17 cellular contexts compared by ENCODE assay signal in genomic region chr5:27038476-27038875, GRCh38. TPM values are rescaled to one million over a fixed set of nuclear protein-coding genes. Genes with fewer than 3 reads are reported as not detected.
DNase-seq lines count a peak whose midpoint lies in the region; ATAC-seq, FAIRE-seq and TF ChIP-seq lines count a peak whose summit lies in the region.
"Had no signal": no experiment of that assay in that cellular context is flagged by ENCODE, and none has a peak within 500 bp of the region (broad histone marks: within the 10 kb centered on the region; RNA-seq: fewer than 3 reads in every experiment).

TSS of gene CDH9 (minus strand) at chr5:27038586. CDS start at chr5:26988333, 50,253 bp downstream.

- CTCF ChIA-PET in A549 (lab: Yijun Ruan, JAX): interaction anchor here (0.6 to 0.8 kb wide), 3 partner anchors 21 to 257 kb away, joined by 3 to 4 read pairs (median 3); no protein-coding TSS in a partner anchor
- CTCF ChIA-PET in Panc1 (lab: Charles Lee): no interaction called here

- no peaks in the 10 kb centered on the region for H3K36me3 Mint-ChIP-seq in endothelial cell (ENCODE audit: low read depth, unreplicated experiment)
- H3K36me3 Mint-ChIP-seq in nephron progenitor cell (ENCODE audit: low read depth): no peaks in the 10 kb centered on the region

- H3K9ac ChIP-seq in Karpas-422 (ENCODE audit: low read length): no peak within 1 kb of the TSS

- H3K27me3 ChIP-seq in Panc1 (ENCODE audit: control insufficient read depth, insufficient read depth, low read length): no peaks in the 10 kb centered on the region
- no peaks in the 10 kb centered on the region for H3K27me3 ChIP-seq in Karpas-422 (ENCODE audit: low read length)
- H3K27me3 ChIP-seq in right lobe of liver: no peaks in the 10 kb centered on the region
- H3K27me3 ChIP-seq: thyroid gland had no signal

- in situ Hi-C loops in Panc1 (cut with HindIII; ENCODE audit: low pct_unique_long_range_greater_than_20kb, low sequenced_read_pairs): no loop called here

- H2AFZ ChIP-seq in Karpas-422 (ENCODE audit: low read length): no peak within 1 kb of the TSS

- H3K36me3 ChIP-seq in Panc1 (ENCODE audit: control insufficient read depth, insufficient read depth, low read length): no peaks in the 10 kb centered on the region
- no peaks in the 10 kb centered on the region for H3K36me3 ChIP-seq in Karpas-422 (ENCODE audit: insufficient read depth, low read length)
- H3K36me3 ChIP-seq in right lobe of liver: no peaks in the 10 kb centered on the region
- H3K36me3 ChIP-seq: thyroid gland had no signal

- TF ChIP-seq RAD21 in A549 (conservative IDR thresholded peaks at IDR 0.05 in 1 of 2, IDR thresholded peaks at IDR 0.05 in 1 of 2): no peak

- no peak for FAIRE-seq in A549 (lab: Jason Lieb, UNC)

- H3K4me1 Mint-ChIP-seq in endothelial cell (ENCODE audit: unreplicated experiment) (no peaks in the 10 kb centered on the region), nephron progenitor cell (peaks cover 9% of the 10 kb centered on the region)

- peak within 1 kb of the TSS; percentile 56 for H3K4me3 Mint-ChIP-seq in endothelial cell (ENCODE audit: unreplicated experiment)
- peak within 1 kb of the TSS; percentile 55 for H3K4me3 Mint-ChIP-seq in nephron progenitor cell

- H3K9me2 ChIP-seq in Karpas-422 (replicated peaks; ENCODE audit: insufficient read depth, low read length): no peaks in the 10 kb centered on the region

- H3K27ac Mint-ChIP-seq in endothelial cell (ENCODE audit: unreplicated experiment): no peak within 1 kb of the TSS
- no peak within 1 kb of the TSS for H3K27ac Mint-ChIP-seq in nephron progenitor cell

- H3K27me3 Mint-ChIP-seq in endothelial cell (ENCODE audit: unreplicated experiment): no peaks in the 10 kb centered on the region
- H3K27me3 Mint-ChIP-seq in nephron progenitor cell (ENCODE audit: low read depth, poor library complexity): peaks cover 6% of the 10 kb centered on the region

- intact Hi-C loops in Panc1 (cut with micrococcal nuclease; ENCODE audit: unreplicated experiment) (no loop called here), right lobe of liver (cut with DNase I) (no loop called here)

- no peaks in the 10 kb centered on the region for H3K79me2 ChIP-seq in Karpas-422 (ENCODE audit: low read length)

- H3K4me3 ChIP-seq in A549: peak within 1 kb of the TSS; percentile 36
- H3K4me3 ChIP-seq in Panc1 (ENCODE audit: low read depth in 2 of 2, low read length in 2 of 2): peak within 1 kb of the TSS; percentile 20 to 31
- no peak within 1 kb of the TSS for H3K4me3 ChIP-seq in Karpas-422 (ENCODE audit: low read length)
- no peak within 1 kb of the TSS for H3K4me3 ChIP-seq in right lobe of liver
- H3K4me3 ChIP-seq: thyroid gland had no signal

- no TSS peak for BruUV-seq in Panc1 (replicated peaks; lab: Mats Ljungman, UMichigan)

- no peaks in the 10 kb centered on the region for H3K9me3 Mint-ChIP-seq in endothelial cell (ENCODE audit: unreplicated experiment)
- H3K9me3 Mint-ChIP-seq in nephron progenitor cell: no peaks in the 10 kb centered on the region

- H3K4me2 ChIP-seq in A549 (peak within 1 kb of the TSS; percentile 73), Karpas-422 (ENCODE audit: low read depth, low read length, poor library complexity, severe bottlenecking) (no peak within 1 kb of the TSS)

- POLR2A ChIA-PET in A549 (lab: Yijun Ruan, JAX) (no interaction called here), Panc1 (lab: Charles Lee) (no interaction called here)

- no peaks in the 10 kb centered on the region for H4K20me1 ChIP-seq in Karpas-422 (ENCODE audit: insufficient read depth, low read depth, low read length)

- H3K9me3 ChIP-seq in A549 (no peaks in the 10 kb centered on the region), Panc1 (ENCODE audit: control insufficient read depth, insufficient read depth, low read depth, low read length) (no peaks in the 10 kb centered on the region; the same call in 1 of the 2 replicates), Karpas-422 (ENCODE audit: low read length) (no peaks in the 10 kb centered on the region), right lobe of liver (no peaks in the 10 kb centered on the region)
- H3K9me3 ChIP-seq: thyroid gland had no signal

- no peak for TF ChIP-seq EP300 in A549 (IDR thresholded peaks at IDR 0.05)

- peak in 1 of 2 experiments; percentile 6 for DNase-seq in A549 (ENCODE audit: low read depth in 1 of 2, low spot score in 1 of 2)
- DNase-seq in Panc1 (ENCODE audit: low read depth, low spot score): no peak
- DNase-seq in endothelial cell (ENCODE audit: low spot score): peak; percentile 5
- peak; percentile 5 for DNase-seq in nephron progenitor cell
- DNase-seq in Karpas-422: no peak
- no peak for DNase-seq in right lobe of liver
- DNase-seq in COLO668 (lab: John Stamatoyannopoulos, UW; ENCODE audit: unreplicated experiment): no peak
- no peak for DNase-seq in T-helper 2 cell
- DNase-seq: IMR-90, kidney, NCI-H1417 treated with DMSO at 0.1 percent for 48 hours, NCI-H510A treated with DMSO at 0.1 percent for 48 hours, T-helper 9 cell, thyroid gland had no signal

- TF ChIP-seq POLR2A in A549 (IDR thresholded peaks at IDR 0.05; ENCODE audit: low read length) (no peak), right lobe of liver (IDR thresholded peaks at IDR 0.05) (no peak)

- ATAC-seq in A549: peak; percentile 37 to 50; a peak in 2 of 6 replicates
- no peak for ATAC-seq in Panc1
- ATAC-seq in right lobe of liver: no peak

- H3K4me1 ChIP-seq in A549 (0 out of 3 replicates have a peak, but pooled peaks cover 4% of the 10 kb centered on the region), Panc1 (ENCODE audit: control insufficient read depth, insufficient read depth, low read length) (no peaks in the 10 kb centered on the region), Karpas-422 (ENCODE audit: low read length) (no peaks in the 10 kb centered on the region), right lobe of liver (no peaks in the 10 kb centered on the region)
- H3K4me1 ChIP-seq: thyroid gland had no signal

- TF ChIP-seq CTCF in A549 (IDR thresholded peaks at IDR 0.05) (peak; percentile 14; the same call in 1 of the 3 replicates), Panc1 (IDR thresholded peaks at IDR 0.05) (0 out of 2 replicates have a peak, but pooled peaks have one; percentile 8), endothelial cell (IDR thresholded peaks at IDR 0.05; ENCODE audit: unreplicated experiment) (no peak), nephron progenitor cell (IDR thresholded peaks at IDR 0.05) (no peak), right lobe of liver (IDR thresholded peaks at IDR 0.05) (no peak)

- WGBS in A549 (ENCODE audit: missing lambda C conversion rate): 9% methylated on average over 12 of the region's 12 CpGs
- 10% methylated on average over 12 of the region's 12 CpGs for WGBS in right lobe of liver (ENCODE audit: insufficient coverage, low coverage, low lambda C conversion rate, missing lambda C conversion rate)

- H3K27ac ChIP-seq in A549: no peak within 1 kb of the TSS
- H3K27ac ChIP-seq in Panc1 (ENCODE audit: low read length): no peak within 1 kb of the TSS
- no peak within 1 kb of the TSS for H3K27ac ChIP-seq in Karpas-422 (ENCODE audit: low read length)
- no peak within 1 kb of the TSS for H3K27ac ChIP-seq in right lobe of liver
- H3K27ac ChIP-seq: thyroid gland had no signal

TF ChIP-seq in A549, 52 proteins besides CTCF, POLR2A, EP300 and RAD21 (continues in another document):
- TF ChIP-seq KDM1A (IDR thresholded peaks at IDR 0.05; ENCODE audit: low read depth) (no peak), GATA3 (IDR thresholded peaks at IDR 0.05; ENCODE audit: borderline replicate concordance) (no peak), POLR2AphosphoS2 (conservative IDR thresholded peaks at IDR 0.05; ENCODE audit: low read length) (no peak), CHD2 (IDR thresholded peaks at IDR 0.05; ENCODE audit: low read length, partially characterized antibody) (no peak), EHF (CRISPR knock-in tag; IDR thresholded peaks at IDR 0.05) (no peak), RNF2 (IDR thresholded peaks at IDR 0.05; ENCODE audit: borderline replicate concordance, low read depth) (no peak), RARB (CRISPR knock-in tag; IDR thresholded peaks at IDR 0.05) (no peak), NFE2L2 (conservative IDR thresholded peaks at IDR 0.05; ENCODE audit: low read length) (no peak), PHF8 (IDR thresholded peaks at IDR 0.05; ENCODE audit: borderline replicate concordance, low read depth) (no peak), ATOH8 (CRISPR knock-in tag; IDR thresholded peaks at IDR 0.05; ENCODE audit: low read depth) (no peak), ESRRA (IDR thresholded peaks at IDR 0.05; ENCODE audit: borderline replicate concordance, low read length) (no peak), RFX5 (IDR thresholded peaks at IDR 0.05) (no peak), RCOR1 (IDR thresholded peaks at IDR 0.05; ENCODE audit: low read depth, low read length) (no peak), MYC (IDR thresholded peaks at IDR 0.05; ENCODE audit: borderline replicate concordance, low read length) (no peak)

RNA-seq across cellular contexts. Expression of gene CDH9, which starts in this region (rescaled TPM):
- polyA plus RNA-seq in A549 (2011; rRNA removed) (0.08 and 0.22 TPM in 2 replicates), A549 (2017; fragmentation: RNase III; extraction: RNeasy Plus Mini Kit Qiagen cat#74134 plus additional on column Dnase treatment) (not detected in 3 replicates)
- not detected in 2 replicates for polyA plus RNA-seq in A549 (2012; cell fraction: cytosol; rRNA removed)
- polyA plus RNA-seq in A549 (2012; cell fraction: nucleus; rRNA removed): not detected in 2 replicates
- 0.58 TPM in 1 of 2 replicates, not detected in the other for polyA minus RNA-seq in A549 (2011; rRNA and poly(A)+ RNA removed)
- total RNA-seq in Panc1 (2021; ENCODE audit: unreplicated experiment) (0.10 TPM), endothelial cell (ENCODE audit: unreplicated experiment) (not detected), right lobe of liver (not detected)
- polyA plus RNA-seq in Panc1 (2012; ENCODE audit: insufficient read length): 0.46 TPM
- not detected in 2 replicates for total RNA-seq in Karpas-422 (2014; rRNA removed; shearing (Covaris generic); ENCODE audit: low replicate concordance)
- total RNA-seq: A673, chondrocyte, IMR-90, myocyte, thyroid gland had no signal
- polyA plus RNA-seq: IMR-90 had no signal

Comparison
In these comparisons a context has a peak if more than half of its experiments do, and no peak if none do; other contexts are left out.
1. Peak in ATAC-seq, H3K4me3 ChIP-seq and H3K4me2 ChIP-seq in A549; RNA of the gene not detected or under 1 TPM.
2. Peak in DNase-seq in endothelial cell; RNA of the gene not detected or under 1 TPM.
3. H3K4me3 ChIP-seq: peak in Panc1 (2 of 2); none in Karpas-422 (single experiment) and right lobe of liver (0 of 3).
4. CTCF ChIP-seq: peak in A549 (single experiment) and Panc1 (single experiment); none in endothelial cell (single experiment), nephron progenitor cell (single experiment) and right lobe of liver (0 of 4).